In the genomic region with DNA sequence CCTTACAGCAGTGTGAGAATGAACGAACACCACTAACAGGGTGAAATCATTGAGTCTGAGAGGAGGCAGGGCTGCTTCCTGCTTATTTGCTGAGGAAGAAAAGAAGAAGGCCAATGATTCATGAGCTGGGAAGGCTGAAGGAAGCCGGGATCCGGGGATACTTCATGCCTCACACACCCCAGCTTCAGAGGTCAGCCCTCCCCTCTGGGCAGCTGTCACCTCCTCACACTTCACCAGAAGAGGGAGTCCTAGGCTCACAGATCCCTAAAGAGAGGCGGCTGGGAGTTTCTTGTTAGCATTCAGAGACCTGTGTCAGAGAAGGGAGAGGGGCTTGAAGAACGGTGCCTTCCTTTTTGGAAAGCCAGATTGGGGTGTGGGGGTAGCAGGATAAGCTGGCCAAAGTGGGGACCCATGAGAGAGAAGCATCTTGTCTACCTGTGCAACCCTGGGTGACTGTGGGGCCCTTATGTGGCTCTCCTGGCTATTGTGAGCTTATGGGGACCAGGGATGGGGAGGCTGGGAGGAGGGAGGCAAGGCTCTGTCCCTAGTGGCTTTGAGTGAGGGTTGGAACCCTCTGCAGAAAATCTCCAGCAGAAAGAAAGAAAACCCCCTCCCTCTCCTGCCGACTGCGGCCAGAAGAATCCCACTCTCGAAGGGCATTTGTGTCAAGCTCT, we compare ENCODE assay signal across 8 cellular contexts.
DNase-seq lines count a peak whose midpoint lies in the region; ATAC-seq and TF ChIP-seq lines count a peak whose summit lies in the region.

No MANE protein-coding gene starts in this region.

- peaks cover 17% of the 10 kb centered on the region for H3K27me3 Mint-ChIP-seq in activated naive CD8-positive, alpha-beta T cell treated with anti-CD3 and anti-CD28 coated beads, Interleukin-2, amount 10 ng/mL, durations not matched to agents 7 days and 5 days

- CTCF ChIA-PET in PC-9 (lab: Charles Lee): interaction anchor here (0.6 to 2.4 kb wide), 9 partner anchors 11 to 1442 kb away, joined by 3 to 11 read pairs (median 3); no protein-coding TSS in a partner anchor

- no peak overlapping the region for H3K4me3 Mint-ChIP-seq in activated naive CD8-positive, alpha-beta T cell treated with anti-CD3 and anti-CD28 coated beads, Interleukin-2, amount 10 ng/mL, durations not matched to agents 7 days and 5 days

- H3K9me3 ChIP-seq in PC-9 (ENCODE audit: insufficient read depth, low read depth) (no peaks in the 10 kb centered on the region), heart right ventricle (peaks cover 0 to 14% (median 0%) of the 10 kb centered on the region in 11 donors)

- DNase-seq in Right ventricle myocardium inferior (ENCODE audit: missing footprints) (no peak), cardiac septum (ENCODE audit: low spot score) (no peak), KBM-7 (peak; percentile 77), PC-9 (peak; percentile 63 to 78), heart right ventricle (peak in 1 of 2 donors; percentile 40), putamen (ENCODE audit: low spot score) (peak; percentile 38)
- peak; percentile 45 for DNase-seq in activated naive CD8-positive, alpha-beta T cell treated with anti-CD3 and anti-CD28 coated beads, Interleukin-2, amount 10 ng/mL, durations not matched to agents 7 days and 5 days

- TF ChIP-seq CTCF in PC-9 (conservative IDR thresholded peaks at IDR 0.05) (peak; percentile 83), heart right ventricle (IDR thresholded peaks at IDR 0.05) (peak; percentile 14 to 71 (median 63))

- peaks cover 13% of the 10 kb centered on the region for H3F3A ChIP-seq in PC-9 (ENCODE audit: insufficient read depth, low read depth)

- no peak overlapping the region for H2AFZ ChIP-seq in PC-9

- no peak overlapping the region for H3K4me2 ChIP-seq in PC-9

- peaks cover 2% of the 10 kb centered on the region for H3K36me3 Mint-ChIP-seq in activated naive CD8-positive, alpha-beta T cell treated with anti-CD3 and anti-CD28 coated beads, Interleukin-2, amount 10 ng/mL, durations not matched to agents 7 days and 5 days

- peak; percentile 71 for ATAC-seq in Right ventricle myocardium inferior
- ATAC-seq in activated naive CD8-positive, alpha-beta T cell treated with anti-CD3 and anti-CD28 coated beads, Interleukin-2, amount 10 ng/mL, durations not matched to agents 7 days and 5 days (ENCODE audit: low read depth): peak; percentile 53
- peak; percentile 52 to 84 (median 78) for ATAC-seq in heart right ventricle
- no peak for ATAC-seq in GM18861 (IDR thresholded peaks at IDR 0.05; ENCODE audit: unreplicated experiment)

- H3K9me2 ChIP-seq in PC-9 (ENCODE audit: insufficient read depth): no peaks in the 10 kb centered on the region

- no peaks in the 10 kb centered on the region for H3K9me3 Mint-ChIP-seq in activated naive CD8-positive, alpha-beta T cell treated with anti-CD3 and anti-CD28 coated beads, Interleukin-2, amount 10 ng/mL, durations not matched to agents 7 days and 5 days

- H3K79me2 ChIP-seq in PC-9 (ENCODE audit: low read depth): no peaks in the 10 kb centered on the region

- H3K27ac ChIP-seq in PC-9 (no peak overlapping the region), heart right ventricle (no peak overlapping the region)

- H3K4me3 ChIP-seq in PC-9 (no peak overlapping the region), heart right ventricle (no peak overlapping the region)

- H3K27ac Mint-ChIP-seq in activated naive CD8-positive, alpha-beta T cell treated with anti-CD3 and anti-CD28 coated beads, Interleukin-2, amount 10 ng/mL, durations not matched to agents 7 days and 5 days: no peak overlapping the region

- peaks cover 16% of the 10 kb centered on the region for H3K4me1 ChIP-seq in PC-9 (replicated peaks; ENCODE audit: insufficient read depth)
- H3K4me1 ChIP-seq in heart right ventricle: peaks cover 0 to 13% (median 0%) of the 10 kb centered on the region in 9 donors

- POLR2A ChIA-PET in PC-9 (lab: Charles Lee; ENCODE audit: unreplicated experiment): interaction anchor here (0.7 kb wide), 1 partner anchor 10 kb away, joined by 6 read pairs; no protein-coding TSS in a partner anchor
- POLR2A ChIA-PET in activated naive CD8-positive, alpha-beta T cell treated with anti-CD3 and anti-CD28 coated beads, Interleukin-2, amount 10 ng/mL, durations not matched to agents 7 days and 5 days (lab: Charles Lee): no interaction called here

- no peaks in the 10 kb centered on the region for H3K36me3 ChIP-seq in PC-9 (ENCODE audit: low read depth)
- no peaks in the 10 kb centered on the region for H3K36me3 ChIP-seq in heart right ventricle

- H3K27me3 ChIP-seq in PC-9 (ENCODE audit: insufficient read depth, low read depth): no peaks in the 10 kb centered on the region
- peaks cover 0 to 17% (median 13%) of the 10 kb centered on the region in 7 donors for H3K27me3 ChIP-seq in heart right ventricle

- no peaks in the 10 kb centered on the region for H4K20me1 ChIP-seq in PC-9 (ENCODE audit: insufficient read depth)

- peaks cover 25% of the 10 kb centered on the region for H3K4me1 Mint-ChIP-seq in activated naive CD8-positive, alpha-beta T cell treated with anti-CD3 and anti-CD28 coated beads, Interleukin-2, amount 10 ng/mL, durations not matched to agents 7 days and 5 days

- WGBS in heart right ventricle, 2 donors: 52% methylated on average over 8 of the region's 8 CpGs

- intact Hi-C loops in Right ventricle myocardium inferior (cut with DNase I): loop anchor here (2.0 to 5.0 kb wide), 2 partner anchors 756 to 937 kb away; no protein-coding TSS in a partner anchor
- intact Hi-C loops in cardiac septum (cut with DNase I): loop anchor here (5.0 kb wide), 1 partner anchor 936 kb away; no protein-coding TSS in a partner anchor
- intact Hi-C loops in PC-9 (cut with micrococcal nuclease; ENCODE audit: unreplicated experiment): loop anchor here (1.0 to 5.0 kb wide), 4 partner anchors 131 to 1443 kb away; no protein-coding TSS in a partner anchor
- intact Hi-C loops in heart right ventricle (cut with DNase I): loop anchor here in 7 of 10 donors (2.0 to 5.0 kb wide), 4 partner anchors 931 to 937 kb away; no protein-coding TSS in a partner anchor

- in situ Hi-C loops in KBM-7 (cut with MboI; ENCODE audit: low pct_unique_long_range_greater_than_20kb, low sequenced_read_pairs): loop anchor here (25.0 kb wide), 1 partner anchor 931 kb away; no protein-coding TSS in a partner anchor

- BruUV-seq in PC-9 (replicated peaks; lab: Mats Ljungman, UMichigan): no TSS peak

Comparison
In these comparisons a context has a peak if more than half of its experiments do, and no peak if none do; other contexts are left out.
1. DNase-seq: peak in KBM-7 (single experiment), PC-9 (2 of 2), activated naive CD8-positive, alpha-beta T cell treated with anti-CD3 and anti-CD28 coated beads, Interleukin-2, amount 10 ng/mL, durations not matched to agents 7 days and 5 days (single experiment) and putamen (single experiment); none in Right ventricle myocardium inferior (single experiment) and cardiac septum (single experiment).